15 cellular contexts compared by ENCODE assay signal in genomic region chr11:13391217-13391616, GRCh38.
A peak's percentile ranks its signal among the peaks of the same experiment; 100 is the strongest.
DNase-seq lines count a peak whose midpoint lies in the region; ATAC-seq and TF ChIP-seq lines count a peak whose summit lies in the region.
"Had no signal": no experiment of that assay in that cellular context is flagged by ENCODE, and none has a peak within 500 bp of the region (broad histone marks: within the 10 kb centered on the region; RNA-seq: fewer than 3 reads in every experiment).

No MANE protein-coding gene starts in this region.

- no peak overlapping the region for H3K4me3 ChIP-seq in CD4-positive, alpha-beta memory T cell (ENCODE audit: low read length in 2 of 2)

- H3K4me3 Mint-ChIP-seq in activated T-cell treated with anti-CD3 and anti-CD28 coated beads, Interleukin-2, amount 50 U/mL, for 24 hours, result no peak overlapping the region
- H3K4me3 Mint-ChIP-seq in activated T-cell treated with anti-CD3 and anti-CD28 coated beads, Interleukin-2, amount 50 U/mL, for 4 hours, result no peak overlapping the region
- no peak overlapping the region for H3K4me3 Mint-ChIP-seq in CD4-positive, alpha-beta memory T cell
- H3K4me3 Mint-ChIP-seq in central memory CD8-positive, alpha-beta T cell, result no peak overlapping the region
- no peak overlapping the region for H3K4me3 Mint-ChIP-seq in naive thymus-derived CD8-positive, alpha-beta T cell
- no peak overlapping the region for H3K4me3 Mint-ChIP-seq in mesothelial cell of epicardium
- H3K4me3 Mint-ChIP-seq: HFFc6 had no signal

- H3K36me3 ChIP-seq in CD4-positive, alpha-beta memory T cell (ENCODE audit: insufficient read depth, low read length), result peaks cover 25% of the 10 kb centered on the region

- DNase-seq in activated T-cell treated with anti-CD3 and anti-CD28 coated beads, Interleukin-2, amount 50 U/mL, for 24 hours, result no peak
- DNase-seq in activated T-cell treated with anti-CD3 and anti-CD28 coated beads, Interleukin-2, amount 50 U/mL, for 4 hours, result no peak
- no peak for DNase-seq in CD4-positive, alpha-beta memory T cell
- no peak for DNase-seq in central memory CD8-positive, alpha-beta T cell (ENCODE audit: low spot score in 2 of 2)
- no peak for DNase-seq in naive thymus-derived CD8-positive, alpha-beta T cell
- DNase-seq in NCI-H524 (lab: John Stamatoyannopoulos, UW) (no peak), ecto neural progenitor cell (ENCODE audit: low spot score) (no peak), mesothelial cell of epicardium (ENCODE audit: low spot score in 2 of 2, unreplicated experiment in 2 of 2) (no peak)
- DNase-seq: HFFc6, KG1, NCI-H1048, NCI-H146, NCI-H2107, NCI-H345 had no signal

- no peaks in the 10 kb centered on the region for H3K27me3 ChIP-seq in CD4-positive, alpha-beta memory T cell (ENCODE audit: insufficient read depth, low read length)

- H3K9me3 ChIP-seq in CD4-positive, alpha-beta memory T cell (ENCODE audit: control insufficient read depth in 1 of 2, low read length in 2 of 2), result no peaks in the 10 kb centered on the region

- peak overlapping the region; percentile 11 for H3K27ac Mint-ChIP-seq in activated T-cell treated with anti-CD3 and anti-CD28 coated beads, Interleukin-2, amount 50 U/mL, for 24 hours
- peak overlapping the region in 6 of 7 donors; percentile 0 to 69 (median 5) for H3K27ac Mint-ChIP-seq in CD4-positive, alpha-beta memory T cell
- peak overlapping the region; percentile 30 for H3K27ac Mint-ChIP-seq in central memory CD8-positive, alpha-beta T cell (ENCODE audit: low read depth)
- H3K27ac Mint-ChIP-seq in naive thymus-derived CD8-positive, alpha-beta T cell, result peak overlapping the region in 9 of 10 donors; percentile 2 to 68 (median 40)
- no peak overlapping the region for H3K27ac Mint-ChIP-seq in mesothelial cell of epicardium
- H3K27ac Mint-ChIP-seq: HFFc6 had no signal

- no peak for ATAC-seq in activated T-cell treated with anti-CD3 and anti-CD28 coated beads, Interleukin-2, amount 50 U/mL, for 4 hours
- no peak for ATAC-seq in central memory CD8-positive, alpha-beta T cell (replicated peaks; ENCODE audit: extremely low read depth, poor library complexity, severe bottlenecking)
- ATAC-seq in naive thymus-derived CD8-positive, alpha-beta T cell, result no peak

- CTCF ChIA-PET in CD4-positive, alpha-beta memory T cell (lab: Charles Lee; ENCODE audit: partially characterized antibody), result no interaction called here

- H3K4me1 ChIP-seq in CD4-positive, alpha-beta memory T cell (ENCODE audit: insufficient read depth, low read length), result no peaks in the 10 kb centered on the region

- TF ChIP-seq CTCF in mesothelial cell of epicardium (IDR thresholded peaks at IDR 0.05; ENCODE audit: unreplicated experiment), result no peak

- no peaks in the 10 kb centered on the region for H3K27me3 Mint-ChIP-seq in activated T-cell treated with anti-CD3 and anti-CD28 coated beads, Interleukin-2, amount 50 U/mL, for 24 hours
- no peaks in the 10 kb centered on the region for H3K27me3 Mint-ChIP-seq in activated T-cell treated with anti-CD3 and anti-CD28 coated beads, Interleukin-2, amount 50 U/mL, for 4 hours (ENCODE audit: low read depth)
- H3K27me3 Mint-ChIP-seq in CD4-positive, alpha-beta memory T cell, result no peaks in the 10 kb centered on the region
- H3K27me3 Mint-ChIP-seq in central memory CD8-positive, alpha-beta T cell, result no peaks in the 10 kb centered on the region
- H3K27me3 Mint-ChIP-seq in naive thymus-derived CD8-positive, alpha-beta T cell, result no peaks in the 10 kb centered on the region
- H3K27me3 Mint-ChIP-seq in mesothelial cell of epicardium (ENCODE audit: low read depth), result no peaks in the 10 kb centered on the region

- peaks cover 65% of the 10 kb centered on the region for H3K36me3 Mint-ChIP-seq in activated T-cell treated with anti-CD3 and anti-CD28 coated beads, Interleukin-2, amount 50 U/mL, for 24 hours (ENCODE audit: low read depth)
- peaks cover 29% of the 10 kb centered on the region for H3K36me3 Mint-ChIP-seq in activated T-cell treated with anti-CD3 and anti-CD28 coated beads, Interleukin-2, amount 50 U/mL, for 4 hours (ENCODE audit: insufficient read depth)
- H3K36me3 Mint-ChIP-seq in CD4-positive, alpha-beta memory T cell, result peaks cover 44 to 49% of the 10 kb centered on the region in 2 donors
- peaks cover 28% of the 10 kb centered on the region for H3K36me3 Mint-ChIP-seq in central memory CD8-positive, alpha-beta T cell (ENCODE audit: insufficient read depth)
- peaks cover 0 to 42% (median 11%) of the 10 kb centered on the region in 3 donors for H3K36me3 Mint-ChIP-seq in naive thymus-derived CD8-positive, alpha-beta T cell
- H3K36me3 Mint-ChIP-seq in mesothelial cell of epicardium, result peaks cover 21% of the 10 kb centered on the region

- peaks cover 4% of the 10 kb centered on the region for H3K4me1 Mint-ChIP-seq in activated T-cell treated with anti-CD3 and anti-CD28 coated beads, Interleukin-2, amount 50 U/mL, for 24 hours (ENCODE audit: low read depth)
- no peaks in the 10 kb centered on the region for H3K4me1 Mint-ChIP-seq in activated T-cell treated with anti-CD3 and anti-CD28 coated beads, Interleukin-2, amount 50 U/mL, for 4 hours (ENCODE audit: low read depth)
- no peaks in the 10 kb centered on the region for H3K4me1 Mint-ChIP-seq in CD4-positive, alpha-beta memory T cell
- H3K4me1 Mint-ChIP-seq in central memory CD8-positive, alpha-beta T cell, result no peaks in the 10 kb centered on the region
- peaks cover 0 to 6% (median under 1%) of the 10 kb centered on the region in 4 donors for H3K4me1 Mint-ChIP-seq in naive thymus-derived CD8-positive, alpha-beta T cell
- no peaks in the 10 kb centered on the region for H3K4me1 Mint-ChIP-seq in mesothelial cell of epicardium

- intact Hi-C loops in CD4-positive, alpha-beta memory T cell (cut with micrococcal nuclease), result no loop called here

- no peak overlapping the region for H3K27ac ChIP-seq in CD4-positive, alpha-beta memory T cell (ENCODE audit: low read depth, low read length)
- H3K27ac ChIP-seq: C4-2B had no signal

- no peaks in the 10 kb centered on the region for H3K9me3 Mint-ChIP-seq in activated T-cell treated with anti-CD3 and anti-CD28 coated beads, Interleukin-2, amount 50 U/mL, for 24 hours
- no peaks in the 10 kb centered on the region for H3K9me3 Mint-ChIP-seq in activated T-cell treated with anti-CD3 and anti-CD28 coated beads, Interleukin-2, amount 50 U/mL, for 4 hours
- peaks cover 0 to under 1% (median 0%) of the 10 kb centered on the region in 8 donors for H3K9me3 Mint-ChIP-seq in CD4-positive, alpha-beta memory T cell
- H3K9me3 Mint-ChIP-seq in central memory CD8-positive, alpha-beta T cell, result no peaks in the 10 kb centered on the region
- no peaks in the 10 kb centered on the region for H3K9me3 Mint-ChIP-seq in naive thymus-derived CD8-positive, alpha-beta T cell
- H3K9me3 Mint-ChIP-seq in mesothelial cell of epicardium, result no peaks in the 10 kb centered on the region
- H3K9me3 Mint-ChIP-seq: HFFc6 had no signal

- POLR2A ChIA-PET in CD4-positive, alpha-beta memory T cell (lab: Charles Lee; ENCODE audit: partially characterized antibody), result no interaction called here
- POLR2A ChIA-PET in naive thymus-derived CD8-positive, alpha-beta T cell (lab: Charles Lee), result no interaction called here
